In genomic region chr9:124934290-124934689, GRCh38 we compare ENCODE assay signal across 15 cellular contexts. TPM values are rescaled to one million over a fixed set of nuclear protein-coding genes. Genes with fewer than 3 reads are reported as not detected.
DNase-seq lines count a peak whose midpoint lies in the region; ATAC-seq, FAIRE-seq and TF ChIP-seq lines count a peak whose summit lies in the region.
"Had no signal": no experiment of that assay in that cellular context is flagged by ENCODE, and none has a peak within 500 bp of the region (broad histone marks: within the 10 kb centered on the region; RNA-seq: fewer than 3 reads in every experiment).

No MANE protein-coding gene starts in this region.

- TF ChIP-seq POLR2A in vagina (IDR thresholded peaks at IDR 0.05) = no peak

- no peaks in the 10 kb centered on the region for H3K4me1 ChIP-seq in vagina
- H3K4me1 ChIP-seq: uterus had no signal

- no peaks in the 10 kb centered on the region for H3K27me3 ChIP-seq in vagina
- H3K27me3 ChIP-seq: left lung, uterus had no signal

- H3K27ac ChIP-seq in vagina = no peak overlapping the region
- H3K27ac ChIP-seq: left lung, uterus had no signal

- H3K9me3 ChIP-seq in vagina = no peaks in the 10 kb centered on the region
- H3K9me3 ChIP-seq: left lung, uterus had no signal

- H3K4me3 ChIP-seq in foreskin fibroblast (ENCODE audit: low read depth in 1 of 2, low read length in 2 of 2) = no peak overlapping the region
- no peak overlapping the region for H3K4me3 ChIP-seq in vagina
- H3K4me3 ChIP-seq: left lung, uterus had no signal

- FAIRE-seq in GM19239 (lab: Jason Lieb, UNC) = peak; percentile 45
- FAIRE-seq: HTR-8/SVneo had no signal

- H3K36me3 ChIP-seq in vagina = peaks cover 0 to 45% of the 10 kb centered on the region in 2 donors
- H3K36me3 ChIP-seq: uterus had no signal

- TF ChIP-seq CTCF in foreskin fibroblast (IDR thresholded peaks at IDR 0.05; ENCODE audit: low read depth, low read length) (no peak), vagina (IDR thresholded peaks at IDR 0.05) (no peak)

- DNase-seq in AG08396 (ENCODE audit: low spot score) = peak; percentile 42
- no peak for DNase-seq in GM19239 (ENCODE audit: insufficient read length, low spot score)
- peak; percentile 86 for DNase-seq in MV-4-11 (lab: John Stamatoyannopoulos, UW)
- DNase-seq in foreskin fibroblast = peak; percentile 47 to 63
- DNase-seq in NCI-H2227 treated with DMSO at 0.1 percent for 48 hours (lab: John Stamatoyannopoulos, UW) = no peak
- no peak for DNase-seq in NCI-H748 (lab: John Stamatoyannopoulos, UW; ENCODE audit: unreplicated experiment)
- DNase-seq in vagina (ENCODE audit: extremely low spot score in 2 of 2) = no peak
- DNase-seq: activated CD4-positive, alpha-beta T cell treated with anti-CD3 and anti-CD28 coated beads for 48 hours; anterior cingulate cortex; left lung; NCI-H2029 treated with DMSO at 0.1 percent for 48 hours; uterus had no signal

- intact Hi-C loops in vagina (cut with DNase I) = no loop called here

- no peak for ATAC-seq in HG03045 (IDR thresholded peaks at IDR 0.05; ENCODE audit: unreplicated experiment)
- ATAC-seq: esophagus mucosa, left lung had no signal

RNA-seq across cellular contexts. Expression of gene GOLGA1, which starts 6.6 kb away (rescaled TPM):
- 14.7 TPM for total RNA-seq in vagina

Comparison
In these comparisons a context has a peak if more than half of its experiments do, and no peak if none do; other contexts are left out.
1. DNase-seq: peak in AG08396 (single experiment), MV-4-11 (single experiment) and foreskin fibroblast (2 of 2); none in GM19239 (single experiment), NCI-H2227 treated with DMSO at 0.1 percent for 48 hours (single experiment), NCI-H748 (single experiment) and vagina (0 of 2).